1 cellular context compared by ENCODE assay signal in the genomic region with DNA sequence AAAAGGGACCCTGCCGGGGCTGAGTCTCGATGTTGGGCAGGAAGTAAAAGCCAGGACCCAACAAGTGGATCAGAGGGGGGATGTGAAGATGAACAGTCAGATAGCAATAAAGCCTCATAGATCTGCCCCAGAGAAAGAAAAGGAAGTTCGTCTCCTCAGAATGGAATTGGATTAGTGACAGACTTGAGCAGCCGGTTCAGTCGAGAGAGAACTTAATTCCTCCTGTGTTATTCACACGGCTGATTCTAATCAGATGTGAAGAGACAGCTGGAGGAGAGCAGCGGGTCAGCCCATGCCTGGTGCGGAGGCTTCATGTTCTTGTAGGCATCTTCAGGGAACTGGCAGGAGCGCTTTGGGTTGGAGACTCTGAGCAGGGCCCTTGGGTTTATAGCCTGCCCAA.
TF ChIP-seq lines count a peak whose summit lies in the region.

No MANE protein-coding gene starts in this region.

TF ChIP-seq in H1, 55 proteins besides CTCF, POLR2A, EP300 and RAD21:
- TF ChIP-seq GABPA (IDR thresholded peaks at IDR 0.05; ENCODE audit: borderline replicate concordance, insufficient read depth, low read length) (no peak), EGR1 (IDR thresholded peaks at IDR 0.05; ENCODE audit: borderline replicate concordance, low read depth, low read length) (no peak), RXRA (IDR thresholded peaks at IDR 0.05; ENCODE audit: insufficient read depth, low read depth, low read length) (no peak), SP1 (IDR thresholded peaks at IDR 0.05; ENCODE audit: low read depth, low read length) (no peak), NANOG (IDR thresholded peaks at IDR 0.05; ENCODE audit: insufficient read depth, low read depth, low read length, poor library complexity, severe bottlenecking) (no peak), TBP (IDR thresholded peaks at IDR 0.05; ENCODE audit: low read depth, low read length) (no peak), BRCA1 (IDR thresholded peaks at IDR 0.05; ENCODE audit: low read depth, low read length) (no peak), SIN3A (conservative IDR thresholded peaks at IDR 0.05 in 1 of 2, IDR thresholded peaks at IDR 0.05 in 1 of 2; ENCODE audit: low read depth in 1 of 2, low read length in 2 of 2) (no peak), MAFK (IDR thresholded peaks at IDR 0.05; ENCODE audit: low read depth, low read length) (no peak), KDM5A (IDR thresholded peaks at IDR 0.05; ENCODE audit: low read length) (no peak)
- TF ChIP-seq, protein P1, sequence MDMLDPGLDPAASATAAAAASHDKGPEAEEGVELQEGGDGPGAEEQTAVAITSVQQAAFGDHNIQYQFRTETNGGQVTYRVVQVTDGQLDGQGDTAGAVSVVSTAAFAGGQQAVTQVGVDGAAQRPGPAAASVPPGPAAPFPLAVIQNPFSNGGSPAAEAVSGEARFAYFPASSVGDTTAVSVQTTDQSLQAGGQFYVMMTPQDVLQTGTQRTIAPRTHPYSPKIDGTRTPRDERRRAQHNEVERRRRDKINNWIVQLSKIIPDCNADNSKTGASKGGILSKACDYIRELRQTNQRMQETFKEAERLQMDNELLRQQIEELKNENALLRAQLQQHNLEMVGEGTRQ (IDR thresholded peaks at IDR 0.05; ENCODE audit: low read length), result no peak
- TF ChIP-seq, protein P2, sequence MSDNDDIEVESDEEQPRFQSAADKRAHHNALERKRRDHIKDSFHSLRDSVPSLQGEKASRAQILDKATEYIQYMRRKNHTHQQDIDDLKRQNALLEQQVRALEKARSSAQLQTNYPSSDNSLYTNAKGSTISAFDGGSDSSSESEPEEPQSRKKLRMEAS (IDR thresholded peaks at IDR 0.05), result no peak
